ENCODE assay signal across 8 cellular contexts in the genomic region with DNA sequence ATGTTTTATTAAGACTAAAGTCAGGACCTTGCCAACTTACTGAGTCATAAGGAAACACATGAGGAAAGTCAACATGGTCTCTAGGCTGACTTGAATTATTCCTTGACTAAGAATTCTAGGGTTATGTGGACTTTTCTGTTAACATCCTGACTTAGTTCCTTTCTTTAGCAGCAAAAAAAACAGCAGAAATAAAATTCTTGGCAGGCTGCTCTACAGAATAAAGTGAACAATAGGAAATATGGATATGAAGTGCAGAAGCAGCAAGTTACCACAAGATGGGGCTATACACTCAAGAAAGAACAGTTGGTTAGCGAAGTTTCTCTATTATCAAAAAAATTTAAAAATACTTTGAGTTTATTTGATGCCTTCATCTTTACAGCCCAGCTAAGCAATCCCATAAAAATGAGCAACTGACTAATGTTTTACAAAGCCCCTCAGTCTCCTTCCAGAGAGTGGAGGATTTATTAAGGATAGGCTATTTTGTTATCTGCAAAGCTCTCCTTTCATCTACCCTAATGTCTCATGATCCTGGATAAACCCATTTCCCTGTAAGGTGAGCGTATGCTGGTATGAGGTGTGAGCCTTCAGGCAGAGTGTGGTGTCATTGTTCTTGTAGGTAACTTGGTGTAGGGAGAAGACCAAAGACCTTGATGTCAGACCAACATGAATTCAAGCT. TPM values are rescaled to one million over a fixed set of nuclear protein-coding genes. Genes with fewer than 3 reads are reported as not detected.
DNase-seq lines count a peak whose midpoint lies in the region; ATAC-seq and TF ChIP-seq lines count a peak whose summit lies in the region.

No MANE protein-coding gene starts in this region.

- H3K4me1 Mint-ChIP-seq in activated CD4-positive, alpha-beta T cell treated with anti-CD3 and anti-CD28 coated beads, Interleukin-2, amount 10 ng/mL, durations not matched to agents 24 days and 14 days, result peaks cover 7% of the 10 kb centered on the region

- no peak overlapping the region for H3K4me3 ChIP-seq in Panc1 (ENCODE audit: low read depth in 2 of 2, low read length in 2 of 2)
- H3K4me3 ChIP-seq in neural cell (ENCODE audit: low read length), result no peak overlapping the region

- in situ Hi-C loops in Panc1 (cut with HindIII; ENCODE audit: low pct_unique_long_range_greater_than_20kb, low sequenced_read_pairs), result no loop called here

- no peaks in the 10 kb centered on the region for H3K9me3 Mint-ChIP-seq in activated CD4-positive, alpha-beta T cell treated with anti-CD3 and anti-CD28 coated beads, Interleukin-2, amount 10 ng/mL, durations not matched to agents 24 days and 14 days

- H3K36me3 Mint-ChIP-seq in activated CD4-positive, alpha-beta T cell treated with anti-CD3 and anti-CD28 coated beads, Interleukin-2, amount 10 ng/mL, durations not matched to agents 24 days and 14 days (ENCODE audit: low read depth), result peaks cover 2% of the 10 kb centered on the region

- no peak overlapping the region for H3K27ac Mint-ChIP-seq in activated CD4-positive, alpha-beta T cell treated with anti-CD3 and anti-CD28 coated beads, Interleukin-2, amount 10 ng/mL, durations not matched to agents 24 days and 14 days

- intact Hi-C loops in activated CD4-positive, alpha-beta T cell treated with anti-CD3 and anti-CD28 coated beads, Interleukin-2, amount 10 ng/mL, durations not matched to agents 24 days and 14 days (cut with micrococcal nuclease), result loop anchor here (1.0 to 5.0 kb wide), 6 partner anchors 36 to 760 kb away; partner anchors contain the start of genes B3GNT5 and PARL
- intact Hi-C loops in Panc1 (cut with micrococcal nuclease; ENCODE audit: unreplicated experiment), result loop anchor here (1.0 to 2.0 kb wide), 2 partner anchors 62 to 264 kb away; no protein-coding TSS in a partner anchor

- no peaks in the 10 kb centered on the region for H3K4me1 ChIP-seq in Panc1 (ENCODE audit: control insufficient read depth, insufficient read depth, low read length)

- no peak overlapping the region for H3K9ac ChIP-seq in neural cell (ENCODE audit: low read length)

- no peaks in the 10 kb centered on the region for H3K79me2 ChIP-seq in neural cell (replicated peaks; ENCODE audit: insufficient read depth, low read length)

- ATAC-seq in Panc1 (peak; percentile 68), HG03196 (IDR thresholded peaks at IDR 0.05; ENCODE audit: unreplicated experiment) (no peak)

- no peaks in the 10 kb centered on the region for H3K9me2 ChIP-seq in neural cell (ENCODE audit: insufficient read depth, low read length)

- peaks cover 4% of the 10 kb centered on the region for H3K27me3 Mint-ChIP-seq in activated CD4-positive, alpha-beta T cell treated with anti-CD3 and anti-CD28 coated beads, Interleukin-2, amount 10 ng/mL, durations not matched to agents 24 days and 14 days

- CTCF ChIA-PET in Panc1 (lab: Charles Lee), result interaction anchor here (0.6 to 1.7 kb wide), 4 partner anchors 31 to 1091 kb away, joined by 3 to 10 read pairs (median 4); no protein-coding TSS in a partner anchor

- no peaks in the 10 kb centered on the region for H3F3A ChIP-seq in neural cell (ENCODE audit: insufficient read depth, low read length, poor library complexity, severe bottlenecking)

- no peak overlapping the region for H2AFZ ChIP-seq in neural cell (ENCODE audit: low read depth, low read length)

- H3K27ac ChIP-seq in Panc1 (ENCODE audit: low read length) (no peak overlapping the region), neural cell (ENCODE audit: low read length) (no peak overlapping the region)

- peak; percentile 81; the same call in 1 of the 2 replicates for TF ChIP-seq CTCF in Panc1 (IDR thresholded peaks at IDR 0.05)
- peak; percentile 93 for TF ChIP-seq CTCF in neural cell (IDR thresholded peaks at IDR 0.05; ENCODE audit: poor library complexity, severe bottlenecking)

- H3K4me2 ChIP-seq in neural cell (ENCODE audit: low read length), result no peak overlapping the region

- no peaks in the 10 kb centered on the region for H4K20me1 ChIP-seq in neural cell (ENCODE audit: insufficient read depth)

- peak; percentile 93 for TF ChIP-seq RAD21 in neural cell (conservative IDR thresholded peaks at IDR 0.05)

- POLR2A ChIA-PET in Panc1 (lab: Charles Lee), result no interaction called here

- no peak overlapping the region for H3K4me3 Mint-ChIP-seq in activated CD4-positive, alpha-beta T cell treated with anti-CD3 and anti-CD28 coated beads, Interleukin-2, amount 10 ng/mL, durations not matched to agents 24 days and 14 days

- no peaks in the 10 kb centered on the region for H3K36me3 ChIP-seq in Panc1 (ENCODE audit: control insufficient read depth, insufficient read depth, low read length)
- H3K36me3 ChIP-seq in neural cell (ENCODE audit: insufficient read depth, low read length), result no peaks in the 10 kb centered on the region

- TF ChIP-seq EP300 in neural cell (conservative IDR thresholded peaks at IDR 0.05; ENCODE audit: poor library complexity, severe bottlenecking), result no peak

- H3K9me3 ChIP-seq in Panc1 (ENCODE audit: control insufficient read depth, insufficient read depth, low read depth, low read length) (no peaks in the 10 kb centered on the region), neural cell (ENCODE audit: low read length) (no peaks in the 10 kb centered on the region)

- no TSS peak for BruUV-seq in Panc1 (replicated peaks; lab: Mats Ljungman, UMichigan)

- peak; percentile 68 for DNase-seq in activated CD4-positive, alpha-beta T cell treated with anti-CD3 and anti-CD28 coated beads, Interleukin-2, amount 10 ng/mL, durations not matched to agents 24 days and 14 days
- DNase-seq in activated CD4-positive, alpha-beta T cell treated with anti-CD3 and anti-CD28 coated beads for 48 hours, result no peak
- DNase-seq in LHCN-M2 (ENCODE audit: low read depth) (peak; percentile 53), Panc1 (ENCODE audit: low read depth, low spot score) (peak; percentile 58), epidermal melanocyte (ENCODE audit: insufficient read length, low spot score) (peak; percentile 83)
- DNase-seq in activated naive CD4-positive, alpha-beta T cell (lab: John Stamatoyannopoulos, UW), result no peak

- H3K27me3 ChIP-seq in Panc1 (ENCODE audit: control insufficient read depth, insufficient read depth, low read length), result no peaks in the 10 kb centered on the region
- no peaks in the 10 kb centered on the region for H3K27me3 ChIP-seq in neural cell (ENCODE audit: insufficient read depth, low read depth, low read length)

TF ChIP-seq in neural cell, 6 proteins besides CTCF, POLR2A, EP300 and RAD21:
- TF ChIP-seq SMC3 (conservative IDR thresholded peaks at IDR 0.05; ENCODE audit: poor library complexity), result peak; percentile 93
- TF ChIP-seq MXI1 (conservative IDR thresholded peaks at IDR 0.05; ENCODE audit: poor library complexity, severe bottlenecking), result no peak
TF ChIP-seq in neural cell: peak in this region for 1.

RNA-seq across cellular contexts. Expression of gene MCCC1, which starts 23.1 kb away (rescaled TPM):
- 25.4 and 27.5 TPM in 2 replicates for total RNA-seq in activated CD4-positive, alpha-beta T cell treated with anti-CD3 and anti-CD28 coated beads, Interleukin-2, amount 10 ng/mL, durations not matched to agents 24 days and 14 days
- total RNA-seq in LHCN-M2 (2014; rRNA removed), result 17.9 and 20.2 TPM in 2 replicates
- polyA plus RNA-seq in LHCN-M2 (2012), result 11.9 TPM
- total RNA-seq in Panc1 (2021; ENCODE audit: unreplicated experiment), result 24.2 TPM
- 28.0 TPM for polyA plus RNA-seq in Panc1 (2012; ENCODE audit: insufficient read length)
- 29.6 and 32.9 TPM in 2 replicates for polyA plus RNA-seq in neural cell
- 37.3 and 39.8 TPM in 2 replicates for polyA minus RNA-seq in neural cell

RNA-seq across cellular contexts. Expression of gene LAMP3, which starts 40.1 kb away (rescaled TPM):
- 4.1 and 6.1 TPM in 2 replicates for total RNA-seq in activated CD4-positive, alpha-beta T cell treated with anti-CD3 and anti-CD28 coated beads, Interleukin-2, amount 10 ng/mL, durations not matched to agents 24 days and 14 days
- total RNA-seq in LHCN-M2 (2014; rRNA removed), result not detected in 2 replicates
- not detected for polyA plus RNA-seq in LHCN-M2 (2012)
- 3.1 TPM for total RNA-seq in Panc1 (2021; ENCODE audit: unreplicated experiment)
- polyA plus RNA-seq in Panc1 (2012; ENCODE audit: insufficient read length), result 1.7 TPM
- polyA plus RNA-seq in neural cell, result 0.08 TPM in 1 of 2 replicates, not detected in the other
- polyA minus RNA-seq in neural cell, result 0.46 TPM in 1 of 2 replicates, not detected in the other

Comparison
In these comparisons a context has a peak if more than half of its experiments do, and no peak if none do; other contexts are left out.
1. DNase-seq: peak in activated CD4-positive, alpha-beta T cell treated with anti-CD3 and anti-CD28 coated beads, Interleukin-2, amount 10 ng/mL, durations not matched to agents 24 days and 14 days (single experiment), LHCN-M2 (single experiment), Panc1 (single experiment) and epidermal melanocyte (single experiment); none in activated CD4-positive, alpha-beta T cell treated with anti-CD3 and anti-CD28 coated beads for 48 hours (single experiment) and activated naive CD4-positive, alpha-beta T cell (0 of 4).